8 cellular contexts compared by ENCODE assay signal in genomic region chr13:24699541-24699940, GRCh38. TPM values are rescaled to one million over a fixed set of nuclear protein-coding genes. Genes with fewer than 3 reads are reported as not detected.
"Had no signal": no experiment of that assay in that cellular context is flagged by ENCODE, and none has a peak within 500 bp of the region (broad histone marks: within the 10 kb centered on the region; RNA-seq: fewer than 3 reads in every experiment).

No MANE protein-coding gene starts in this region.

- H3K4me3 Mint-ChIP-seq: IgD-negative memory B cell had no signal

- H3K9me3 Mint-ChIP-seq: IgD-negative memory B cell had no signal

- DNase-seq: IMR-90, KBM-7 had no signal

- H3K4me3 ChIP-seq: K562 had no signal

- H3K27ac ChIP-seq: HL-60 had no signal

- ATAC-seq: HepG2, K562 had no signal

- H3K4me1 Mint-ChIP-seq: IgD-negative memory B cell had no signal

- H3K27ac Mint-ChIP-seq: IgD-negative memory B cell had no signal

RNA-seq across cellular contexts. Expression of gene ATP12A, which starts 19.3 kb away (rescaled TPM):
- total RNA-seq: HepG2, HT-29, HT1080, IMR-90, K562 had no signal
- polyA plus RNA-seq: HepG2, IgD-negative memory B cell, IMR-90, K562 had no signal
